ENCODE assay signal across 1 cellular context in the genomic region with DNA sequence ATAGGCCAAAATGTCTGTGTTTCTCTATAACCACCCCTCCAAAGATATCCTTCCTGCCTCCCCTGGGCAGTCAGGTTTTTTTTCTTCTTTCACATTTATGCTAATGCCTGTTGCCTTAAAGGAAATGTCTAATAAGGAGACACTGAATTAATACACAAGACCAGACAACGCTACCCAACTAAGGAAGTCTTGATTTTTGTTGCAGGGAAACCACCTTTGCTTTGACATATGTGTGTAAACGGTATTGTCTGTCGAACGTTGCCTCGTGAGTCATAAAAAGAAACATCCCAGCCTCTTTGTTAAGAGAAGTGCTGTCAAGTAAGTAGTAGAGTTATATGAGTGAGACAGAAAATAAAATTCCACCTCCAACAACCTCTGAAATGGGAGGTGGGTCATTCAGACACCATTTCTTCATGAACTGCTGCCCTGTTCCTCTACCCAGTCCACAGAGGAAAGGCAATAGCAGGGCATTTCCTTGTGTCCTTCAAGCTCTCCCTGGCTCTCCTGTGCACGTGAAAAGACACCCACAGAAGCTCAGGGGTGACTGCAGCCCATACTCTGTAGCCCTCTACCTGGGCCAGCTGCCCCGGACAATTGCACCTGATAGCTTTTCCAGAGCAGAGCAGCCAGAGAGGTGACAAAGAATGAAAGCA.
TF ChIP-seq lines count a peak whose summit lies in the region.

No MANE protein-coding gene starts in this region.

TF ChIP-seq in GM23338, 12 proteins besides CTCF, POLR2A, EP300 and RAD21 (continued from another document):
- TF ChIP-seq, protein P1, sequence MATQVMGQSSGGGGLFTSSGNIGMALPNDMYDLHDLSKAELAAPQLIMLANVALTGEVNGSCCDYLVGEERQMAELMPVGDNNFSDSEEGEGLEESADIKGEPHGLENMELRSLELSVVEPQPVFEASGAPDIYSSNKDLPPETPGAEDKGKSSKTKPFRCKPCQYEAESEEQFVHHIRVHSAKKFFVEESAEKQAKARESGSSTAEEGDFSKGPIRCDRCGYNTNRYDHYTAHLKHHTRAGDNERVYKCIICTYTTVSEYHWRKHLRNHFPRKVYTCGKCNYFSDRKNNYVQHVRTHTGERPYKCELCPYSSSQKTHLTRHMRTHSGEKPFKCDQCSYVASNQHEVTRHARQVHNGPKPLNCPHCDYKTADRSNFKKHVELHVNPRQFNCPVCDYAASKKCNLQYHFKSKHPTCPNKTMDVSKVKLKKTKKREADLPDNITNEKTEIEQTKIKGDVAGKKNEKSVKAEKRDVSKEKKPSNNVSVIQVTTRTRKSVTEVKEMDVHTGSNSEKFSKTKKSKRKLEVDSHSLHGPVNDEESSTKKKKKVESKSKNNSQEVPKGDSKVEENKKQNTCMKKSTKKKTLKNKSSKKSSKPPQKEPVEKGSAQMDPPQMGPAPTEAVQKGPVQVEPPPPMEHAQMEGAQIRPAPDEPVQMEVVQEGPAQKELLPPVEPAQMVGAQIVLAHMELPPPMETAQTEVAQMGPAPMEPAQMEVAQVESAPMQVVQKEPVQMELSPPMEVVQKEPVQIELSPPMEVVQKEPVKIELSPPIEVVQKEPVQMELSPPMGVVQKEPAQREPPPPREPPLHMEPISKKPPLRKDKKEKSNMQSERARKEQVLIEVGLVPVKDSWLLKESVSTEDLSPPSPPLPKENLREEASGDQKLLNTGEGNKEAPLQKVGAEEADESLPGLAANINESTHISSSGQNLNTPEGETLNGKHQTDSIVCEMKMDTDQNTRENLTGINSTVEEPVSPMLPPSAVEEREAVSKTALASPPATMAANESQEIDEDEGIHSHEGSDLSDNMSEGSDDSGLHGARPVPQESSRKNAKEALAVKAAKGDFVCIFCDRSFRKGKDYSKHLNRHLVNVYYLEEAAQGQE (IDR thresholded peaks at IDR 0.05; ENCODE audit: unreplicated experiment) = no peak
- TF ChIP-seq ZNF331 (CRISPR knock-in tag; IDR thresholded peaks at IDR 0.05; ENCODE audit: low read depth) (no peak), NANOG (IDR thresholded peaks at IDR 0.05; ENCODE audit: borderline replicate concordance) (no peak)
TF ChIP-seq in GM23338: peak in this region for 0.
